Comparison of ENCODE assay signal across 38 cellular contexts in genomic region chr2:45281311-45281710, GRCh38.
"Had no signal": no experiment of that assay in that cellular context is flagged by ENCODE, and none has a peak within 500 bp of the region (broad histone marks: within the 10 kb centered on the region; RNA-seq: fewer than 3 reads in every experiment).

No MANE protein-coding gene starts in this region.

- H3K36me3 Mint-ChIP-seq: activated CD8-positive, alpha-beta memory T cell treated with anti-CD3 and anti-CD28 coated beads, Interleukin-2, amount 10 ng/mL, durations not matched to agents 7 days and 5 days; activated naive CD4-positive, alpha-beta T cell treated with anti-CD3 and anti-CD28 coated beads, Interleukin-2, amount 10 ng/mL, durations not matched to agents 7 days and 5 days; activated naive CD4-positive, alpha-beta T cell treated with anti-CD3 and anti-CD28 coated beads, Interleukin-2, amount 50 U/mL, for 24 hours; activated naive CD8-positive, alpha-beta T cell; activated naive CD8-positive, alpha-beta T cell treated with anti-CD3 and anti-CD28 coated beads, Interleukin-2, amount 10 ng/mL, durations not matched to agents 7 days and 5 days; WTC11 had no signal

- DNase-seq: activated CD4-positive, alpha-beta memory T cell treated with anti-CD3 and anti-CD28 coated beads, Interleukin-2, amount 10 ng/mL, durations not matched to agents 7 days and 5 days; activated CD4-positive, alpha-beta T cell treated with anti-CD3 and anti-CD28 coated beads for 1 hour; activated CD4-positive, alpha-beta T cell treated with anti-CD3 and anti-CD28 coated beads for 36 hours; activated CD4-positive, alpha-beta T cell treated with anti-CD3 and anti-CD28 coated beads for 48 hours; activated CD4-positive, alpha-beta T cell treated with anti-CD3 and anti-CD28 coated beads, Interleukin-2, amount 10 ng/mL, durations not matched to agents 7 days and 5 days; activated CD4-positive, alpha-beta T cell treated with anti-CD3 and anti-CD28 coated beads, Interleukin-2, amount 50 U/mL, for 48 hours; activated CD4-positive, CD25-positive, alpha-beta regulatory T cell; activated CD8-positive, alpha-beta memory T cell treated with anti-CD3 and anti-CD28 coated beads for 24 hours; activated CD8-positive, alpha-beta memory T cell treated with anti-CD3 and anti-CD28 coated beads, Interleukin-2, amount 10 ng/mL, durations not matched to agents 7 days and 5 days; activated CD8-positive, alpha-beta memory T cell treated with anti-CD3 and anti-CD28 coated beads, Interleukin-2, amount 50 U/mL, for 48 hours; activated CD8-positive, alpha-beta T cell treated with anti-CD3 and anti-CD28 coated beads, Interleukin-2, amount 10 ng/mL, durations not matched to agents 7 days and 5 days; activated effector memory CD4-positive, alpha-beta T cell treated with Interleukin-2 at 50 U/mL for 16 hours; activated gamma-delta T cell; activated naive CD4-positive, alpha-beta T cell treated with anti-CD3 and anti-CD28 coated beads, Interleukin-2, amount 10 ng/mL, durations not matched to agents 7 days and 5 days; activated naive CD4-positive, alpha-beta T cell treated with Interleukin-2 at 50 U/mL for 16 hours; activated naive CD8-positive, alpha-beta T cell treated with anti-CD3 and anti-CD28 coated beads, Interleukin-2, amount 10 ng/mL, durations not matched to agents 7 days and 5 days; activated T-cell treated with anti-CD3 and anti-CD28 coated beads, Interleukin-2, amount 50 U/mL, for 24 hours; activated T-cell treated with anti-CD3 and anti-CD28 coated beads, Interleukin-2, amount 50 U/mL, for 48 hours; adrenal gland; amniotic stem cell; aorta; body of pancreas; brain microvascular endothelial cell; caudate nucleus; cerebellar nuclear complex; T-helper 1 cell; T-helper 2 cell; T-helper 9 cell; WERI-Rb-1 had no signal

- H3K9me3 ChIP-seq: adrenal gland, body of pancreas had no signal

- H3K4me3 ChIP-seq: adrenal gland, body of pancreas, cardiac muscle cell had no signal

- ATAC-seq: activated CD4-positive, alpha-beta T cell treated with anti-CD3 and anti-CD28 coated beads for 36 hours; activated CD4-positive, CD25-positive, alpha-beta regulatory T cell treated with anti-CD3 and anti-CD28 coated beads, Interleukin-2, amount 50 U/mL, for 24 hours; activated CD8-positive, alpha-beta memory T cell treated with anti-CD3 and anti-CD28 coated beads, Interleukin-2, amount 10 ng/mL, durations not matched to agents 7 days and 5 days; activated CD8-positive, alpha-beta T cell treated with anti-CD3 and anti-CD28 coated beads, Interleukin-2, amount 10 ng/mL, durations not matched to agents 7 days and 5 days; body of pancreas had no signal

- H3K27ac Mint-ChIP-seq: activated CD4-positive, alpha-beta memory T cell treated with anti-CD3 and anti-CD28 coated beads, Interleukin-2, amount 10 ng/mL, durations not matched to agents 7 days and 5 days; activated CD4-positive, alpha-beta T cell treated with anti-CD3 and anti-CD28 coated beads for 36 hours; activated CD4-positive, alpha-beta T cell treated with anti-CD3 and anti-CD28 coated beads, Interleukin-2, amount 10 ng/mL, durations not matched to agents 7 days and 5 days; activated CD8-positive, alpha-beta memory T cell treated with anti-CD3 and anti-CD28 coated beads, Interleukin-2, amount 10 ng/mL, durations not matched to agents 7 days and 5 days; activated CD8-positive, alpha-beta T cell treated with anti-CD3 and anti-CD28 coated beads, Interleukin-2, amount 10 ng/mL, durations not matched to agents 7 days and 5 days; activated naive CD4-positive, alpha-beta T cell treated with anti-CD3 and anti-CD28 coated beads, Interleukin-2, amount 10 ng/mL, durations not matched to agents 7 days and 5 days; activated naive CD4-positive, alpha-beta T cell treated with anti-CD3 and anti-CD28 coated beads, Interleukin-2, amount 50 U/mL, for 24 hours; activated naive CD8-positive, alpha-beta T cell; activated naive CD8-positive, alpha-beta T cell treated with anti-CD3 and anti-CD28 coated beads, Interleukin-2, amount 10 ng/mL, durations not matched to agents 7 days and 5 days; activated T-cell treated with anti-CD3 and anti-CD28 coated beads, Interleukin-2, amount 50 U/mL, for 24 hours; activated T-helper 2 cell treated with anti-CD3 and anti-CD28 coated beads, Interferon-gamma antibody, Interleukin-2, Interleukin-4, amounts not matched to agents 10 μg/mL and 5 μg/mL and 100 μg/mL, durations not matched to agents 14 hours and 24 hours and 36 hours; T-helper 1 cell treated with Interleukin-12 subunit alpha and Interleukin-12 subunit beta and Interleukin-4 antibody, amounts not matched to agents 30 μg/mL and 1 μg/mL, for 36 hours; T-helper 2 cell treated with Interferon-gamma antibody and Interleukin-4, amounts not matched to agents 5 μg/mL and 100 μg/mL, for 36 hours; WTC11 had no signal

- H3K27ac ChIP-seq: adrenal gland, body of pancreas, brain microvascular endothelial cell, cardiac muscle cell, WERI-Rb-1 had no signal

- H3K4me1 ChIP-seq: adrenal gland had no signal

- H3K36me3 ChIP-seq: adrenal gland, brain microvascular endothelial cell, cardiac muscle cell, WERI-Rb-1 had no signal

- H3K9me3 Mint-ChIP-seq: activated CD4-positive, alpha-beta memory T cell treated with anti-CD3 and anti-CD28 coated beads, Interleukin-2, amount 10 ng/mL, durations not matched to agents 7 days and 5 days; activated CD4-positive, alpha-beta T cell treated with anti-CD3 and anti-CD28 coated beads, Interleukin-2, amount 10 ng/mL, durations not matched to agents 7 days and 5 days; activated naive CD4-positive, alpha-beta T cell treated with anti-CD3 and anti-CD28 coated beads, Interleukin-2, amount 10 ng/mL, durations not matched to agents 7 days and 5 days; activated naive CD4-positive, alpha-beta T cell treated with anti-CD3 and anti-CD28 coated beads, Interleukin-2, amount 50 U/mL, for 24 hours; activated naive CD8-positive, alpha-beta T cell treated with anti-CD3 and anti-CD28 coated beads, Interleukin-2, amount 10 ng/mL, durations not matched to agents 7 days and 5 days; activated T-cell treated with anti-CD3 and anti-CD28 coated beads, Interleukin-2, amount 50 U/mL, for 24 hours; activated T-helper 2 cell treated with anti-CD3 and anti-CD28 coated beads, Interferon-gamma antibody, Interleukin-2, Interleukin-4, amounts not matched to agents 10 μg/mL and 5 μg/mL and 100 μg/mL, durations not matched to agents 14 hours and 24 hours and 36 hours; central memory CD8-positive, alpha-beta T cell; T-helper 1 cell treated with Interleukin-12 subunit alpha and Interleukin-12 subunit beta and Interleukin-4 antibody, amounts not matched to agents 30 μg/mL and 1 μg/mL, for 36 hours; T-helper 2 cell treated with Interferon-gamma antibody and Interleukin-4, amounts not matched to agents 5 μg/mL and 100 μg/mL, for 36 hours had no signal

- H3K27me3 ChIP-seq: adrenal gland, body of pancreas, brain microvascular endothelial cell, cardiac muscle cell had no signal

- H3K4me1 Mint-ChIP-seq: activated CD4-positive, alpha-beta memory T cell treated with anti-CD3 and anti-CD28 coated beads, Interleukin-2, amount 10 ng/mL, durations not matched to agents 7 days and 5 days; activated CD4-positive, alpha-beta T cell treated with anti-CD3 and anti-CD28 coated beads for 36 hours; activated CD4-positive, alpha-beta T cell treated with anti-CD3 and anti-CD28 coated beads, Interleukin-2, amount 10 ng/mL, durations not matched to agents 7 days and 5 days; activated CD8-positive, alpha-beta memory T cell treated with anti-CD3 and anti-CD28 coated beads, Interleukin-2, amount 10 ng/mL, durations not matched to agents 7 days and 5 days; activated naive CD4-positive, alpha-beta T cell treated with anti-CD3 and anti-CD28 coated beads, Interleukin-2, amount 10 ng/mL, durations not matched to agents 7 days and 5 days; activated naive CD4-positive, alpha-beta T cell treated with anti-CD3 and anti-CD28 coated beads, Interleukin-2, amount 50 U/mL, for 24 hours; activated naive CD8-positive, alpha-beta T cell treated with anti-CD3 and anti-CD28 coated beads, Interleukin-2, amount 10 ng/mL, durations not matched to agents 7 days and 5 days; central memory CD8-positive, alpha-beta T cell; WTC11 had no signal

- H3K4me3 Mint-ChIP-seq: activated CD4-positive, alpha-beta memory T cell treated with anti-CD3 and anti-CD28 coated beads, Interleukin-2, amount 10 ng/mL, durations not matched to agents 7 days and 5 days; activated CD4-positive, alpha-beta T cell treated with anti-CD3 and anti-CD28 coated beads for 36 hours; activated CD4-positive, alpha-beta T cell treated with anti-CD3 and anti-CD28 coated beads, Interleukin-2, amount 10 ng/mL, durations not matched to agents 7 days and 5 days; activated CD8-positive, alpha-beta memory T cell treated with anti-CD3 and anti-CD28 coated beads, Interleukin-2, amount 10 ng/mL, durations not matched to agents 7 days and 5 days; activated CD8-positive, alpha-beta T cell treated with anti-CD3 and anti-CD28 coated beads, Interleukin-2, amount 10 ng/mL, durations not matched to agents 7 days and 5 days; activated naive CD4-positive, alpha-beta T cell treated with anti-CD3 and anti-CD28 coated beads, Interleukin-2, amount 10 ng/mL, durations not matched to agents 7 days and 5 days; activated naive CD4-positive, alpha-beta T cell treated with anti-CD3 and anti-CD28 coated beads, Interleukin-2, amount 50 U/mL, for 24 hours; activated naive CD8-positive, alpha-beta T cell; activated naive CD8-positive, alpha-beta T cell treated with anti-CD3 and anti-CD28 coated beads, Interleukin-2, amount 10 ng/mL, durations not matched to agents 7 days and 5 days; activated T-cell treated with anti-CD3 and anti-CD28 coated beads, Interleukin-2, amount 50 U/mL, for 24 hours; central memory CD8-positive, alpha-beta T cell; T-helper 1 cell treated with Interleukin-12 subunit alpha and Interleukin-12 subunit beta and Interleukin-4 antibody, amounts not matched to agents 30 μg/mL and 1 μg/mL, for 36 hours; T-helper 2 cell treated with Interferon-gamma antibody and Interleukin-4, amounts not matched to agents 5 μg/mL and 100 μg/mL, for 36 hours; WTC11 had no signal
